Comparison of ENCODE assay signal across 8 cellular contexts in genomic region chr4:83334425-83335241, GRCh38. TPM values are rescaled to one million over a fixed set of nuclear protein-coding genes. Genes with fewer than 3 reads are reported as not detected.
DNase-seq lines count a peak whose midpoint lies in the region; ATAC-seq and TF ChIP-seq lines count a peak whose summit lies in the region.

TSS of gene HPSE (minus strand) at chr4:83334848. CDS start at chr4:83334782, 66 bp downstream.

- peak; percentile 83 for ATAC-seq in GM21786 (IDR thresholded peaks at IDR 0.05; ENCODE audit: unreplicated experiment)

- peak; percentile 88 for DNase-seq in DMS153 (lab: John Stamatoyannopoulos, UW)
- DNase-seq in LNCaP clone FGC (ENCODE audit: low read depth), result no peak
- DNase-seq in SHP77 treated with DMSO at 0.1 percent for 48 hours (lab: John Stamatoyannopoulos, UW), result peak; percentile 74
- peak; percentile 21 to 66 (median 41) for DNase-seq in activated naive CD4-positive, alpha-beta T cell (lab: John Stamatoyannopoulos, UW)
- peak in 40 of 42 donors; percentile 22 to 75 (median 49) for DNase-seq in head of caudate nucleus
- DNase-seq in ovary, result peak; percentile 81 to 87 (median 81)
- peak; percentile 95 for DNase-seq in transverse colon

- no peaks in the 10 kb centered on the region for H3K27me3 ChIP-seq in ovary
- peaks cover 10% of the 10 kb centered on the region for H3K27me3 ChIP-seq in transverse colon

- H3K27ac ChIP-seq in ovary (no peak within 1 kb of the TSS), transverse colon (peak within 1 kb of the TSS; percentile 50 to 65 (median 59))

- intact Hi-C loops in head of caudate nucleus (cut with DNase I) (no loop called here), ovary (cut with DNase I) (loop anchor here in 1 of 4 donors (10.0 kb wide), 1 partner anchor 120 kb away; the partner anchor contains the start of genes HELQ and MRPS18C), transverse colon (cut with DNase I; ENCODE audit: low total_unique reads) (no loop called here)

- TF ChIP-seq EP300 in ovary (IDR thresholded peaks at IDR 0.05), result no peak
- TF ChIP-seq EP300 in transverse colon (IDR thresholded peaks at IDR 0.05; ENCODE audit: low read depth), result no peak

- TF ChIP-seq CTCF in LNCaP clone FGC (IDR thresholded peaks at IDR 0.05; ENCODE audit: control insufficient read depth, extremely low read depth, insufficient read depth), result no peak
- TF ChIP-seq CTCF in ovary (IDR thresholded peaks at IDR 0.05), result no peak
- TF ChIP-seq CTCF in transverse colon (IDR thresholded peaks at IDR 0.05), result no peak

- in situ Hi-C loops in transverse colon (cut with MboI; ENCODE audit: low pct_ligation_motif_present in 1 of 4, low pct_unique_long_range_greater_than_20kb in 1 of 4, low sequenced_read_pairs in 3 of 4), result no loop called here

- no peak for TF ChIP-seq POLR2A in ovary (IDR thresholded peaks at IDR 0.05)
- TF ChIP-seq POLR2A in transverse colon (IDR thresholded peaks at IDR 0.05), result peak; percentile 75

- no peaks in the 10 kb centered on the region for H3K9me3 ChIP-seq in ovary
- H3K9me3 ChIP-seq in transverse colon, result peaks cover 0 to 4% of the 10 kb centered on the region in 2 donors

- H3K4me1 ChIP-seq in ovary (ENCODE audit: insufficient read depth), result peaks cover 9% of the 10 kb centered on the region
- peaks cover 0 to 20% (median 12%) of the 10 kb centered on the region in 4 donors for H3K4me1 ChIP-seq in transverse colon

- WGBS in ovary, 3 donors, result 0 to 1% (median 1%) methylated on average over 62 to 63 of the region's 63 CpGs
- WGBS in transverse colon (ENCODE audit: low coverage in 1 of 2), 2 donors, result 0 to 1% methylated on average over 5 to 63 of the region's 63 CpGs

- H3K4me3 ChIP-seq in LNCaP clone FGC (ENCODE audit: low read depth, low read length) (peak within 1 kb of the TSS; percentile 43), ovary (peak within 1 kb of the TSS; percentile 58), transverse colon (peak within 1 kb of the TSS; percentile 43 to 67 (median 46))

- H3K36me3 ChIP-seq in ovary (no peaks in the 10 kb centered on the region), transverse colon (no peaks in the 10 kb centered on the region)

RNA-seq across cellular contexts. Expression of gene HPSE, which starts in this region (rescaled TPM):
- total RNA-seq in ovary (10 to 100 TPM in 2 of 7 donors, 1 to 10 TPM in 5; 4.3 to 23.3 (median 6.4) TPM), transverse colon (1 to 10 TPM in 3 of 4 donors, under 1 TPM in 1; 0.75 to 5.4 (median 4.3) TPM)
- polyA plus RNA-seq in ovary, result 1 to 10 TPM; 6.2 to 6.9 TPM

Comparison
In these comparisons a context has a peak if more than half of its experiments do, and no peak if none do; other contexts are left out.
1. H3K27ac ChIP-seq: peak in transverse colon (4 of 4); none in ovary (0 of 2).
2. Peak in every context shown above with its lines, with median percentiles within 50 percentile points of each other: H3K4me3 ChIP-seq.